ENCODE assay signal across 15 cellular contexts in genomic region chr1:99827970-99828369, GRCh38.
A peak's percentile ranks its signal among the peaks of the same experiment; 100 is the strongest.
DNase-seq lines count a peak whose midpoint lies in the region; ATAC-seq and TF ChIP-seq lines count a peak whose summit lies in the region.
"Had no signal": no experiment of that assay in that cellular context is flagged by ENCODE, and none has a peak within 500 bp of the region (broad histone marks: within the 10 kb centered on the region; RNA-seq: fewer than 3 reads in every experiment).

No MANE protein-coding gene starts in this region.

- no peaks in the 10 kb centered on the region for H3K4me1 Mint-ChIP-seq in nephron progenitor cell
- H3K4me1 Mint-ChIP-seq in stimulated activated naive B cell treated with anti-CD40 and anti-IgM and Interleukin-4, amounts not matched to agents 10 μg/mL and 1 μg/mL and 100 μg/mL, for 72 hours, result no peaks in the 10 kb centered on the region
- H3K4me1 Mint-ChIP-seq: B cell; CD4-positive, CD25-positive, alpha-beta regulatory T cell; GM23338 had no signal

- H3K4me3 Mint-ChIP-seq in nephron progenitor cell, result no peak overlapping the region
- H3K4me3 Mint-ChIP-seq in stimulated activated naive B cell treated with anti-CD40 and anti-IgM and Interleukin-4, amounts not matched to agents 10 μg/mL and 1 μg/mL and 100 μg/mL, for 72 hours, result no peak overlapping the region
- H3K4me3 Mint-ChIP-seq: B cell; CD4-positive, CD25-positive, alpha-beta regulatory T cell; CD8-positive, alpha-beta T cell; GM23338; HFFc6 had no signal

- H3K27me3 Mint-ChIP-seq in nephron progenitor cell (ENCODE audit: low read depth, poor library complexity), result no peaks in the 10 kb centered on the region
- peaks cover 0 to 9% of the 10 kb centered on the region in 2 donors for H3K27me3 Mint-ChIP-seq in stimulated activated naive B cell treated with anti-CD40 and anti-IgM and Interleukin-4, amounts not matched to agents 10 μg/mL and 1 μg/mL and 100 μg/mL, for 72 hours

- no peak for ATAC-seq in GM21360 (IDR thresholded peaks at IDR 0.05; ENCODE audit: unreplicated experiment)
- no peak for ATAC-seq in stimulated activated naive B cell treated with anti-CD40 and anti-IgM and Interleukin-4, amounts not matched to agents 10 μg/mL and 1 μg/mL and 100 μg/mL, for 72 hours (replicated peaks)
- ATAC-seq: CD8-positive, alpha-beta T cell; GM12878; GM23338 had no signal

- H3K9me3 Mint-ChIP-seq in nephron progenitor cell, result peaks cover 41% of the 10 kb centered on the region
- peaks cover 5 to 7% of the 10 kb centered on the region in 2 donors for H3K9me3 Mint-ChIP-seq in stimulated activated naive B cell treated with anti-CD40 and anti-IgM and Interleukin-4, amounts not matched to agents 10 μg/mL and 1 μg/mL and 100 μg/mL, for 72 hours

- DNase-seq in GF-D8 (lab: John Stamatoyannopoulos, UW) (peak; percentile 74), islet precursor cell (peak; percentile 56), nephron progenitor cell (no peak), epidermal melanocyte (ENCODE audit: insufficient read length, low spot score) (no peak)
- no peak for DNase-seq in stimulated activated naive B cell treated with anti-CD40 and anti-IgM and Interleukin-4, amounts not matched to agents 10 μg/mL and 1 μg/mL and 100 μg/mL, for 72 hours
- DNase-seq: Caco-2; CD4-positive, CD25-positive, alpha-beta regulatory T cell; CD8-positive, alpha-beta T cell; DMS153; DND-41; HFFc6 had no signal

- H3K27ac Mint-ChIP-seq in nephron progenitor cell, result peak overlapping the region; percentile 36
- H3K27ac Mint-ChIP-seq in stimulated activated naive B cell treated with anti-CD40 and anti-IgM and Interleukin-4, amounts not matched to agents 10 μg/mL and 1 μg/mL and 100 μg/mL, for 72 hours, result no peak overlapping the region
- H3K27ac Mint-ChIP-seq: B cell; CD4-positive, CD25-positive, alpha-beta regulatory T cell; CD8-positive, alpha-beta T cell; GM23338; HFFc6 had no signal

- H3K36me3 Mint-ChIP-seq in nephron progenitor cell (ENCODE audit: low read depth), result peaks cover 24% of the 10 kb centered on the region
- H3K36me3 Mint-ChIP-seq in stimulated activated naive B cell treated with anti-CD40 and anti-IgM and Interleukin-4, amounts not matched to agents 10 μg/mL and 1 μg/mL and 100 μg/mL, for 72 hours, result peaks cover 3% of the 10 kb centered on the region in 2 donors
- H3K36me3 Mint-ChIP-seq: CD8-positive, alpha-beta T cell had no signal

- no peak for TF ChIP-seq CTCF in nephron progenitor cell (IDR thresholded peaks at IDR 0.05)

Comparison
In these comparisons a context has a peak if more than half of its experiments do, and no peak if none do; other contexts are left out.
1. DNase-seq: peak in GF-D8 (single experiment) and islet precursor cell (single experiment); none in nephron progenitor cell (single experiment), epidermal melanocyte (single experiment) and stimulated activated naive B cell treated with anti-CD40 and anti-IgM and Interleukin-4, amounts not matched to agents 10 μg/mL and 1 μg/mL and 100 μg/mL, for 72 hours (single experiment).